ENCODE assay signal across 28 cellular contexts in the genomic region with DNA sequence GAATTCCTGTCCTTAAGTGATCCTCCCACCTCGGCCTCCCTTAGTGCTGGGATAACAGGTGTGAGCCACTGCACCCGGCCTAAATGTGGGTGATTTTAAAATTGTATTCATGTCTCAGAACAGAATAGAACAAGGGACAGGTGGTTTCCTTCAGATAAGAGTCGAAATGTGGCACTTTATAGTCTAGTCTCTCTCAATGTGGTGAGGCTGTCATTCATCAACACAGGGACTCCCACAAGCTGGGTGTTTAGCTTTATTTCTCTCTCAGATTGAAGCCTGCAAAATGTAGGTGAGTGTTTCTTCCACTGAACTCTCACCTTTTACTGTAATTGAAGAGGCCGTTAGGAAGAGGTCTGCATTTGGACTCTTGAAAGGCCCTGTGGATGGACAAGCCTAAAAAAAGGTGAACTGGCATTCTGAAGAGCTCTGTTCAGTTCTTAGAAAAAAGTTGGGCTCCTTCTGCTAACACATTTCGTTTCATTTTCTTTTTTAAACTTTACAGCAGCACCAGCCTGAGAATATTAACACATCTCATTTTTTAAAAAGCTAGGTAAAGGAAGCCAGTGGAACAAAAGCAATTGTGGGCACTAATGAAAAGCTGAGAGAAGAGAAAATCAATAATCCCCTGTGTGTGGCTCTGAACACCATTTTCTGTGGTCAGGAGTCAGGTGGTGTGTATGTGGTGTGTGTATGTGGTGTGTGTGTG.
"Had no signal": no experiment of that assay in that cellular context is flagged by ENCODE, and none has a peak within 500 bp of the region (broad histone marks: within the 10 kb centered on the region; RNA-seq: fewer than 3 reads in every experiment).

No MANE protein-coding gene starts in this region.

- H3K27me3 ChIP-seq: esophagus muscularis mucosa, foreskin keratinocyte, heart left ventricle, hepatocyte, sigmoid colon, testis, tibial artery had no signal

- H3K9me3 ChIP-seq: esophagus muscularis mucosa, gastroesophageal sphincter, heart left ventricle, psoas muscle, sigmoid colon, testis, tibial artery had no signal

- H3K36me3 ChIP-seq: esophagus muscularis mucosa, gastroesophageal sphincter, heart left ventricle, sigmoid colon, tibial artery had no signal

- H3K79me2 ChIP-seq: hepatocyte had no signal

- H3K27me3 Mint-ChIP-seq: type B pancreatic cell had no signal

- H3K4me1 Mint-ChIP-seq: naive B cell; stimulated activated memory B cell treated with anti-CD40 and anti-IgM and Interleukin-4, amounts not matched to agents 10 μg/mL and 1 μg/mL and 100 μg/mL, for 72 hours had no signal

- H3K4me3 Mint-ChIP-seq: memory B cell; nephron progenitor cell; stimulated activated memory B cell treated with anti-CD40 and anti-IgM and Interleukin-4, amounts not matched to agents 10 μg/mL and 1 μg/mL and 100 μg/mL, for 72 hours; type B pancreatic cell had no signal

- H3K27ac Mint-ChIP-seq: memory B cell; naive B cell; nephron progenitor cell; stimulated activated memory B cell treated with anti-CD40 and anti-IgM and Interleukin-4, amounts not matched to agents 10 μg/mL and 1 μg/mL and 100 μg/mL, for 72 hours; type B pancreatic cell had no signal

- H3K9me3 Mint-ChIP-seq: stimulated activated memory B cell treated with anti-CD40 and anti-IgM and Interleukin-4, amounts not matched to agents 10 μg/mL and 1 μg/mL and 100 μg/mL, for 72 hours; type B pancreatic cell had no signal

- H3K4me1 ChIP-seq: esophagus muscularis mucosa, foreskin keratinocyte, gastroesophageal sphincter, heart left ventricle, psoas muscle, sigmoid colon, testis, tibial artery had no signal

- H3K36me3 Mint-ChIP-seq: memory B cell; naive B cell; stimulated activated memory B cell treated with anti-CD40 and anti-IgM and Interleukin-4, amounts not matched to agents 10 μg/mL and 1 μg/mL and 100 μg/mL, for 72 hours; type B pancreatic cell had no signal

- ATAC-seq: foreskin keratinocyte; gastroesophageal sphincter; heart left ventricle; left lobe of liver; psoas muscle; right cardiac atrium; stimulated activated memory B cell treated with anti-CD40 and anti-IgM and Interleukin-4, amounts not matched to agents 10 μg/mL and 1 μg/mL and 100 μg/mL, for 72 hours; stimulated activated naive CD8-positive, alpha-beta T cell treated with anti-CD3 and anti-CD28 coated beads, Interleukin-15, Interleukin-2, amounts not matched to agents 100 U/mL and 50 U/mL, for 24 hours had no signal

- H3K27ac ChIP-seq: coronary artery, esophagus muscularis mucosa, foreskin keratinocyte, gastroesophageal sphincter, heart left ventricle, hepatocyte, psoas muscle, sigmoid colon, testis, tibial artery had no signal

- DNase-seq: dermis blood vessel endothelial cell; effector memory CD4-positive, alpha-beta T cell; foreskin keratinocyte; heart left ventricle; islet precursor cell; naive B cell; nephron progenitor cell; nucleus accumbens; posterior cingulate gyrus; psoas muscle; right cardiac atrium; sigmoid colon; stimulated activated CD4-positive, alpha-beta T cell treated with anti-CD3 and anti-CD28 coated beads, Interleukin-2, amount 100 ng/mL, for 24 hours; stimulated activated CD4-positive, alpha-beta T cell treated with anti-CD3 and anti-CD28 coated beads, Interleukin-4, amount 100 ng/mL, for 24 hours; stimulated activated naive CD8-positive, alpha-beta T cell treated with anti-CD3 and anti-CD28 coated beads, Interleukin-15, Interleukin-2, amounts not matched to agents 100 U/mL and 50 U/mL, for 24 hours; substantia nigra; testis; tibial artery had no signal

- H3K4me2 ChIP-seq: hepatocyte had no signal

- FAIRE-seq: endothelial cell of umbilical vein had no signal

- H2AFZ ChIP-seq: hepatocyte had no signal

- H3K4me3 ChIP-seq: coronary artery, esophagus muscularis mucosa, gastroesophageal sphincter, heart left ventricle, hepatocyte, lung, psoas muscle, sigmoid colon, testis, tibial artery had no signal
